Comparison of ENCODE assay signal across 22 cellular contexts in genomic region chr17:3927628-3928010, GRCh38. TPM values are rescaled to one million over a fixed set of nuclear protein-coding genes. Genes with fewer than 3 reads are reported as not detected.
A peak's percentile ranks its signal among the peaks of the same experiment; 100 is the strongest.
DNase-seq lines count a peak whose midpoint lies in the region; ATAC-seq, FAIRE-seq and TF ChIP-seq lines count a peak whose summit lies in the region.
"Had no signal": no experiment of that assay in that cellular context is flagged by ENCODE, and none has a peak within 500 bp of the region (broad histone marks: within the 10 kb centered on the region; RNA-seq: fewer than 3 reads in every experiment).

No MANE protein-coding gene starts in this region.

- H3K4me1 ChIP-seq in K562 (replicated peaks in 1 of 2; ENCODE audit: control insufficient read depth in 2 of 2, insufficient read depth in 2 of 2, low read length in 2 of 2) = peaks cover 2 to 24% of the 10 kb centered on the region in 2 experiments; a peak in 2 of 5 replicates
- H3K4me1 ChIP-seq: SJSA1, uterus had no signal

- no peaks in the 10 kb centered on the region for H3K79me2 ChIP-seq in K562 (ENCODE audit: control insufficient read depth, insufficient read depth, low read length)

- in situ Hi-C loops in K562 (cut with MboI) = no loop called here

- POLR2A ChIA-PET in K562 (lab: Yijun Ruan, JAX) = interaction anchor here (0.9 kb wide), 1 partner anchor 11 kb away, joined by 4 read pairs; the partner anchor contains the start of gene P2RX1

- peak overlapping the region in 1 of 2 experiments; percentile 52; a peak in 2 of 4 replicates for H3K9ac ChIP-seq in K562 (ENCODE audit: insufficient read depth in 1 of 2, low read depth in 2 of 2, low read length in 2 of 2)
- H3K9ac ChIP-seq: KMS-11 had no signal

- no peak for FAIRE-seq in K562 (lab: Jason Lieb, UNC)
- FAIRE-seq: GM12878 had no signal

- TF ChIP-seq POLR2A in K562 (conservative IDR thresholded peaks at IDR 0.05) = no peak

- H3K9me1 ChIP-seq in K562 (ENCODE audit: control insufficient read depth, insufficient read depth, low read length) = no peaks in the 10 kb centered on the region

- no peaks in the 10 kb centered on the region for H3K9me3 Mint-ChIP-seq in stimulated activated naive CD8-positive, alpha-beta T cell treated with anti-CD3 and anti-CD28 coated beads, Interleukin-15, amount 100 ng/mL, for 72 hours
- no peaks in the 10 kb centered on the region for H3K9me3 Mint-ChIP-seq in nephron progenitor cell
- H3K9me3 Mint-ChIP-seq: activated CD4-positive, alpha-beta memory T cell treated with anti-CD3 and anti-CD28 coated beads, Interleukin-2, amount 10 ng/mL, durations not matched to agents 7 days and 5 days; CD4-positive, alpha-beta memory T cell; immature natural killer cell had no signal

- intact Hi-C loops in K562 (cut with micrococcal nuclease) = no loop called here

- no peak for TF ChIP-seq RAD21 in K562 (CRISPR knock-in tag; conservative IDR thresholded peaks at IDR 0.05 in 1 of 2, IDR thresholded peaks at IDR 0.05 in 1 of 2)

- H3K27ac Mint-ChIP-seq in stimulated activated naive CD8-positive, alpha-beta T cell treated with anti-CD3 and anti-CD28 coated beads, Interleukin-15, amount 100 ng/mL, for 72 hours = peak overlapping the region; percentile 34 to 40
- peak overlapping the region; percentile 57 for H3K27ac Mint-ChIP-seq in nephron progenitor cell
- H3K27ac Mint-ChIP-seq: activated CD4-positive, alpha-beta memory T cell treated with anti-CD3 and anti-CD28 coated beads, Interleukin-2, amount 10 ng/mL, durations not matched to agents 7 days and 5 days had no signal

- peaks cover 35% of the 10 kb centered on the region; the same call in 2 of the 3 replicates for H3K36me3 ChIP-seq in K562 (ENCODE audit: control insufficient read depth, insufficient read depth, low read length)
- H3K36me3 ChIP-seq: SJSA1, uterus had no signal

- DNase-seq in stimulated activated naive CD8-positive, alpha-beta T cell treated with anti-CD3 and anti-CD28 coated beads, Interleukin-15, amount 100 ng/mL, for 72 hours = no peak
- no peak for DNase-seq in stimulated activated naive CD8-positive, alpha-beta T cell treated with anti-CD3 and anti-CD28 coated beads, Interleukin-15, Interleukin-2, amounts not matched to agents 100 U/mL and 50 U/mL, for 24 hours
- no peak for DNase-seq in K562 (ENCODE audit: extremely low read depth in 1 of 4, low spot score in 3 of 4)
- peak; percentile 28 for DNase-seq in nephron progenitor cell
- no peak for DNase-seq in stimulated activated CD4-positive, alpha-beta T cell treated with anti-CD3 and anti-CD28 coated beads, Interleukin-4, amount 100 ng/mL, for 4 hours
- no peak for DNase-seq in NCI-H2081 (lab: John Stamatoyannopoulos, UW)
- DNase-seq: activated CD4-positive, alpha-beta memory T cell treated with anti-CD3 and anti-CD28 coated beads, Interleukin-2, amount 10 ng/mL, durations not matched to agents 7 days and 5 days; amygdala; CD4-positive, alpha-beta memory T cell; central memory CD4-positive, alpha-beta T cell; dorsolateral prefrontal cortex; immature natural killer cell; NCI-H146; NCI-H2171; NCI-H524; uterus had no signal

- no peak overlapping the region for H3K4me2 ChIP-seq in K562 (ENCODE audit: insufficient read depth, low read length)
- H3K4me2 ChIP-seq: KMS-11 had no signal

- no peaks in the 10 kb centered on the region for H3K27me3 Mint-ChIP-seq in stimulated activated naive CD8-positive, alpha-beta T cell treated with anti-CD3 and anti-CD28 coated beads, Interleukin-15, amount 100 ng/mL, for 72 hours
- H3K27me3 Mint-ChIP-seq in nephron progenitor cell (ENCODE audit: low read depth, poor library complexity) = peaks cover 7% of the 10 kb centered on the region
- H3K27me3 Mint-ChIP-seq: activated CD4-positive, alpha-beta memory T cell treated with anti-CD3 and anti-CD28 coated beads, Interleukin-2, amount 10 ng/mL, durations not matched to agents 7 days and 5 days; CD4-positive, alpha-beta memory T cell had no signal

- 93% methylated on average over 6 of the region's 8 CpGs for WGBS in K562 (ENCODE audit: insufficient coverage, low coverage, missing lambda C conversion rate)

- no peak for ATAC-seq in stimulated activated naive CD8-positive, alpha-beta T cell treated with anti-CD3 and anti-CD28 coated beads, Interleukin-15, amount 100 ng/mL, for 72 hours
- no peak for ATAC-seq in stimulated activated naive CD8-positive, alpha-beta T cell treated with anti-CD3 and anti-CD28 coated beads, Interleukin-15, Interleukin-2, amounts not matched to agents 100 U/mL and 50 U/mL, for 24 hours
- no peak for ATAC-seq in K562
- ATAC-seq in GM18517 (IDR thresholded peaks at IDR 0.05; ENCODE audit: unreplicated experiment) = no peak
- ATAC-seq: GM12878, Panc1 had no signal

- no peak overlapping the region for H3K4me3 ChIP-seq in K562
- H3K4me3 ChIP-seq: dorsolateral prefrontal cortex, GM12878, lung, SJSA1, uterus had no signal

- H3K9me3 ChIP-seq in K562 (replicated peaks; ENCODE audit: control insufficient read depth, insufficient read depth, low read depth, low read length) = no peaks in the 10 kb centered on the region
- H3K9me3 ChIP-seq: SJSA1, uterus had no signal

- no peak overlapping the region for H2AFZ ChIP-seq in K562 (ENCODE audit: low read depth, low read length)

- no peak for TF ChIP-seq CTCF in K562 (IDR thresholded peaks at IDR 0.05 in 2 of 3, conservative IDR thresholded peaks at IDR 0.05 in 1 of 3; ENCODE audit: insufficient read depth in 2 of 3, low read depth in 1 of 3, low read length in 3 of 3)
- TF ChIP-seq CTCF in nephron progenitor cell (IDR thresholded peaks at IDR 0.05) = no peak

- no peak overlapping the region for H3K27ac ChIP-seq in K562 (ENCODE audit: extremely low read depth, low read depth, low read length)
- H3K27ac ChIP-seq: dorsolateral prefrontal cortex, KMS-11, SJSA1, uterus had no signal

- no peaks in the 10 kb centered on the region for H3K27me3 ChIP-seq in K562 (ENCODE audit: control insufficient read depth in 2 of 2, insufficient read depth in 2 of 2, low read length in 2 of 2)
- H3K27me3 ChIP-seq: dorsolateral prefrontal cortex, SJSA1, uterus had no signal

- no peak overlapping the region for H3K4me3 Mint-ChIP-seq in stimulated activated naive CD8-positive, alpha-beta T cell treated with anti-CD3 and anti-CD28 coated beads, Interleukin-15, amount 100 ng/mL, for 72 hours
- H3K4me3 Mint-ChIP-seq in nephron progenitor cell = no peak overlapping the region
- H3K4me3 Mint-ChIP-seq: activated CD4-positive, alpha-beta memory T cell treated with anti-CD3 and anti-CD28 coated beads, Interleukin-2, amount 10 ng/mL, durations not matched to agents 7 days and 5 days; CD4-positive, alpha-beta memory T cell; immature natural killer cell had no signal

- peaks cover 5% of the 10 kb centered on the region for H3K4me1 Mint-ChIP-seq in stimulated activated naive CD8-positive, alpha-beta T cell treated with anti-CD3 and anti-CD28 coated beads, Interleukin-15, amount 100 ng/mL, for 72 hours
- peaks cover 54% of the 10 kb centered on the region for H3K4me1 Mint-ChIP-seq in nephron progenitor cell
- H3K4me1 Mint-ChIP-seq: activated CD4-positive, alpha-beta memory T cell treated with anti-CD3 and anti-CD28 coated beads, Interleukin-2, amount 10 ng/mL, durations not matched to agents 7 days and 5 days had no signal

- BruUV-seq in K562 (replicated peaks; lab: Mats Ljungman, UMichigan) = no TSS peak

- no peaks in the 10 kb centered on the region; the same call in 1 of the 2 replicates for H4K20me1 ChIP-seq in K562 (replicated peaks; ENCODE audit: control insufficient read depth, insufficient read depth, low read length)

- no peaks in the 10 kb centered on the region for H3K36me3 Mint-ChIP-seq in nephron progenitor cell (ENCODE audit: low read depth)

- TF ChIP-seq EP300 in K562 (IDR thresholded peaks at IDR 0.05; ENCODE audit: low read length) = no peak

- CTCF ChIA-PET in K562 (lab: Yijun Ruan, JAX; ENCODE audit: low intra/inter-chr PET ratio) = no interaction called here

RNA-seq across cellular contexts. Expression of gene P2RX1, which starts 11.4 kb away (rescaled TPM):
- total RNA-seq in K562 (2011; cell fraction: chromatin; rRNA removed; ENCODE audit: low replicate concordance) = 21.9 and 70.4 TPM in 2 replicates
- total RNA-seq in K562 (2011; cell fraction: nucleolus; rRNA removed) = 38.4 and 45.2 TPM in 2 replicates
- 27.3 and 30.9 TPM in 2 replicates for total RNA-seq in K562 (2011; cell fraction: nucleoplasm; rRNA removed)
- total RNA-seq in K562 (2014; rRNA removed) (13.3 and 16.0 TPM in 2 replicates), K562 (2014; rRNA removed; fragmentation: Illumina TruSeq; extraction: Trizol) (4.9 and 6.8 TPM in 2 replicates), K562 (2015; rRNA removed; fragmentation: Illumina TruSeq; extraction: Trizol) (8.1 and 9.6 TPM in 2 replicates), K562 (2021) (15.3 and 20.3 TPM in 2 replicates)
- polyA plus RNA-seq in K562 (2011; rRNA removed) (12.2 and 13.6 TPM in 2 replicates), K562 (2014; fragmentation: Illumina TruSeq; extraction: Trizol) (10.3 and 17.6 TPM in 2 replicates), K562 (2014; fragmentation: Nextera tagmentation; extraction: Ambion mirVana) (under 1 TPM; 0.27 to 0.66 TPM), K562 (2014; rRNA removed) (18.4 and 18.8 TPM in 2 replicates)
- 10.0 and 27.5 TPM in 2 replicates for polyA plus RNA-seq in K562 (2011; cell fraction: cytosol; rRNA removed)
- polyA plus RNA-seq in K562 (2011; cell fraction: nucleus; rRNA removed) = 41.2 and 64.7 TPM in 2 replicates
- polyA plus RNA-seq in K562 (2012) = 18.2 and 106 TPM in 2 replicates
- polyA minus RNA-seq in K562 (2011; rRNA and poly(A)+ RNA removed) = 4.3 and 7.9 TPM in 2 replicates
- polyA minus RNA-seq in K562 (2011; cell fraction: cytosol; rRNA and poly(A)+ RNA removed) = 3.7 and 7.2 TPM in 2 replicates
- 12.2 and 18.7 TPM in 2 replicates for polyA minus RNA-seq in K562 (2011; cell fraction: nucleus; rRNA and poly(A)+ RNA removed)
- total RNA-seq: CD4-positive, alpha-beta memory T cell had no signal
- polyA plus RNA-seq: CD4-positive, alpha-beta memory T cell had no signal

RNA-seq across cellular contexts. Expression of gene CAMKK1, which starts 34.8 kb away (rescaled TPM):
- total RNA-seq in K562 (2011; cell fraction: chromatin; rRNA removed; ENCODE audit: low replicate concordance) = 11.8 and 29.1 TPM in 2 replicates
- 17.0 TPM in 2 replicates for total RNA-seq in K562 (2011; cell fraction: nucleolus; rRNA removed)
- total RNA-seq in K562 (2011; cell fraction: nucleoplasm; rRNA removed) = 12.7 and 13.1 TPM in 2 replicates
- total RNA-seq in K562 (2014; rRNA removed) (4.9 and 6.2 TPM in 2 replicates), K562 (2014; rRNA removed; fragmentation: Illumina TruSeq; extraction: Trizol) (1.7 and 2.2 TPM in 2 replicates), K562 (2015; rRNA removed; fragmentation: Illumina TruSeq; extraction: Trizol) (4.4 and 4.5 TPM in 2 replicates), K562 (2021) (6.7 and 7.5 TPM in 2 replicates)
- polyA plus RNA-seq in K562 (2011; rRNA removed) (5.7 and 6.5 TPM in 2 replicates), K562 (2014; fragmentation: Illumina TruSeq; extraction: Trizol) (5.1 and 6.5 TPM in 2 replicates), K562 (2014; fragmentation: Nextera tagmentation; extraction: Ambion mirVana) (under 1 TPM; 0.34 to 0.59 TPM), K562 (2014; rRNA removed) (6.1 and 7.4 TPM in 2 replicates)
- polyA plus RNA-seq in K562 (2011; cell fraction: cytosol; rRNA removed) = 5.0 and 7.4 TPM in 2 replicates
- 17.5 and 25.4 TPM in 2 replicates for polyA plus RNA-seq in K562 (2011; cell fraction: nucleus; rRNA removed)
- polyA plus RNA-seq in K562 (2012) = 4.1 and 4.9 TPM in 2 replicates
- 3.5 and 4.8 TPM in 2 replicates for polyA minus RNA-seq in K562 (2011; rRNA and poly(A)+ RNA removed)
- polyA minus RNA-seq in K562 (2011; cell fraction: cytosol; rRNA and poly(A)+ RNA removed) = 3.2 and 4.5 TPM in 2 replicates
- 7.5 and 8.2 TPM in 2 replicates for polyA minus RNA-seq in K562 (2011; cell fraction: nucleus; rRNA and poly(A)+ RNA removed)

RNA-seq across cellular contexts. Expression of gene ATP2A3, which starts 36.6 kb away (rescaled TPM):
- 198 and 586 TPM in 2 replicates for total RNA-seq in K562 (2011; cell fraction: chromatin; rRNA removed; ENCODE audit: low replicate concordance)
- 353 and 436 TPM in 2 replicates for total RNA-seq in K562 (2011; cell fraction: nucleolus; rRNA removed)
- total RNA-seq in K562 (2011; cell fraction: nucleoplasm; rRNA removed) = 289 and 326 TPM in 2 replicates
- total RNA-seq in K562 (2014; rRNA removed) = 41.2 and 50.7 TPM in 2 replicates
- total RNA-seq in K562 (2014; rRNA removed; fragmentation: Illumina TruSeq; extraction: Trizol) = 9.0 and 9.2 TPM in 2 replicates
- total RNA-seq in K562 (2015; rRNA removed; fragmentation: Illumina TruSeq; extraction: Trizol) = 16.9 TPM in 2 replicates
- total RNA-seq in K562 (2021) = 79.7 and 103 TPM in 2 replicates
- 42.6 and 65.4 TPM in 2 replicates for polyA plus RNA-seq in K562 (2011; rRNA removed)
- 45.9 and 88.8 TPM in 2 replicates for polyA plus RNA-seq in K562 (2011; cell fraction: cytosol; rRNA removed)
- polyA plus RNA-seq in K562 (2011; cell fraction: nucleus; rRNA removed) = 230 and 368 TPM in 2 replicates
- polyA plus RNA-seq in K562 (2012) = 77.5 and 466 TPM in 2 replicates
- 31.3 and 65.0 TPM in 2 replicates for polyA plus RNA-seq in K562 (2014; fragmentation: Illumina TruSeq; extraction: Trizol)
- polyA plus RNA-seq in K562 (2014; fragmentation: Nextera tagmentation; extraction: Ambion mirVana) = under 1 TPM; 0.65 to 0.66 TPM
- 54.5 and 66.9 TPM in 2 replicates for polyA plus RNA-seq in K562 (2014; rRNA removed)
- polyA minus RNA-seq in K562 (2011; rRNA and poly(A)+ RNA removed) = 33.8 and 63.1 TPM in 2 replicates
- polyA minus RNA-seq in K562 (2011; cell fraction: cytosol; rRNA and poly(A)+ RNA removed) = 71.3 and 83.9 TPM in 2 replicates
- polyA minus RNA-seq in K562 (2011; cell fraction: nucleus; rRNA and poly(A)+ RNA removed) = 85.0 and 89.2 TPM in 2 replicates
